In the genomic region with DNA sequence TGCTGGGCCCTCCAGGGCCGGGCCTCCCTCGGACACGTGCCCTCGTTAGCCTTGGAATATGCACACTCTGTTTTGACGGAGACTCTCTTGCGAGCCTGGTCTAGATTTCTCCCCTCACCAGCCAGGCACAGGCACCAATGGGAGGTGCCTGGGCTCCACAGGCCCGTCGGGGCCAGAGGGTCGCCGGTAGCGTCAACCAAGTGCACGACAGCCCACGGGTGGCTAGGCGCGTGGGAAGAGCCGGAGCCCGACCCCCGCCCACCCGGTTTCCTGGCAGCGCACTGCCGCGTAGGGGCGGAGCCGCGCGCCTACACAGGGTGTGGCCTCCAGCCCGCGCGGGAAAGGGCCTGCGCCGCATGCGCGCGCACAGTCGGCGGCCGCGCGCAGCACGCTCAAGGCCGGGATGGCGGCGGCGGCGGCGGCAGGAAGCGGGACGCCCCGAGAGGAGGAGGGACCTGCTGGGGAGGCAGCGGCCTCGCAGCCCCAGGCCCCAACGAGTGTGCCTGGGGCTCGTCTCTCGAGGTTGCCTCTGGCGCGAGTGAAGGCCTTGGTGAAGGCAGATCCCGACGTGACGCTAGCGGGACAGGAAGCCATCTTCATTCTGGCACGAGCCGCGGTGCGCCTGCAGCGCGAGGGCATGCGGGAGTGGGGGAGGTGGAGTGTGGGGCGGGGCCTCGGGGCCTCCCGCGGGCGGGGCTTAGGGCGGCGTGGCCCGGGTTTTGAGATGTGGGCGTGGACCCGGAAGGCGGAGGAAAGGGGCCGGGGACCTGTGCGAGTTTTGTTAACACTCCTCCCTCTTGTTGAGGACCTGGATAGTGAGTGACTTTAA, we compare ENCODE assay signal across 8 cellular contexts. TPM values are rescaled to one million over a fixed set of nuclear protein-coding genes. Genes with fewer than 3 reads are reported as not detected.
A peak's percentile ranks its signal among the peaks of the same experiment; 100 is the strongest.
DNase-seq lines count a peak whose midpoint lies in the region; ATAC-seq and TF ChIP-seq lines count a peak whose summit lies in the region.

TSS of gene POLE4 (plus strand) at position 367 of the 829 bp plus-strand sequence. CDS start at position 404, 37 bp downstream.

- H3K9me3 ChIP-seq in spleen, result peaks cover 0 to 14% (median 0%) of the 10 kb centered on the region in 8 donors

- intact Hi-C loops in spleen (cut with DNase I; ENCODE audit: low total_unique reads), result no loop called here

- TF ChIP-seq CTCF in AG09309 (IDR thresholded peaks at IDR 0.05; ENCODE audit: control insufficient read depth, insufficient read depth, low read depth, low read length, missing control alignments) (no peak), spleen (IDR thresholded peaks at IDR 0.05 in 8 of 11, conservative IDR thresholded peaks at IDR 0.05 in 3 of 11) (peak in 8 of 11 experiments; percentile 2 to 56 (median 32))

- H3K4me3 ChIP-seq in AG09309 (ENCODE audit: control insufficient read depth, low read depth, low read length) (peak within 1 kb of the TSS; percentile 61), spleen (peak within 1 kb of the TSS; percentile 30 to 82 (median 63))

- peak in 1 of 3 donors; percentile 78 for TF ChIP-seq POLR2A in spleen (IDR thresholded peaks at IDR 0.05)

- no peak for DNase-seq in AG09309 (ENCODE audit: low read depth)
- DNase-seq in NCI-H345 treated with DMSO at 0.1 percent for 48 hours (lab: John Stamatoyannopoulos, UW; ENCODE audit: unreplicated experiment), result peak; percentile 90
- DNase-seq in activated CD4-positive, CD25-positive, alpha-beta regulatory T cell (lab: John Stamatoyannopoulos, UW), result peak; percentile 88 to 92 (median 89)
- DNase-seq in caudate nucleus (lab: John Stamatoyannopoulos, UW), result peak in 60 of 61 donors; percentile 15 to 96 (median 86)
- DNase-seq in inferior parietal cortex (ENCODE audit: extremely low spot score), result peak; percentile 82
- peak; percentile 98 for DNase-seq in spleen

- H3K27ac ChIP-seq in caudate nucleus (ENCODE audit: low read depth, low read length), result peak within 1 kb of the TSS; percentile 89
- H3K27ac ChIP-seq in spleen, result peak within 1 kb of the TSS; percentile 83 to 96 (median 93)

- WGBS in spleen, 5 donors, result 1 to 2% (median 1%) methylated on average over 30 to 80 of the region's 80 CpGs

- ATAC-seq in GM19023 (IDR thresholded peaks at IDR 0.05; ENCODE audit: unreplicated experiment) (peak; percentile 94), HG03196 (IDR thresholded peaks at IDR 0.05; ENCODE audit: unreplicated experiment) (peak; percentile 92)

- peaks cover 5 to 46% (median 25%) of the 10 kb centered on the region in 6 donors for H3K4me1 ChIP-seq in spleen

- peaks cover 0 to 36% (median 0%) of the 10 kb centered on the region in 6 donors for H3K36me3 ChIP-seq in spleen

- H3K27me3 ChIP-seq in spleen (replicated peaks in 1 of 7), result no peaks in the 10 kb centered on the region

RNA-seq across cellular contexts. Expression of gene POLE4, which starts in this region (rescaled TPM):
- total RNA-seq in spleen, result 10 to 100 TPM; 22.8 to 52.4 (median 39.0) TPM
- 10 to 100 TPM; 74.6 to 96.9 (median 90.0) TPM for polyA plus RNA-seq in spleen
